Comparison of ENCODE assay signal across 8 cellular contexts in the genomic region with DNA sequence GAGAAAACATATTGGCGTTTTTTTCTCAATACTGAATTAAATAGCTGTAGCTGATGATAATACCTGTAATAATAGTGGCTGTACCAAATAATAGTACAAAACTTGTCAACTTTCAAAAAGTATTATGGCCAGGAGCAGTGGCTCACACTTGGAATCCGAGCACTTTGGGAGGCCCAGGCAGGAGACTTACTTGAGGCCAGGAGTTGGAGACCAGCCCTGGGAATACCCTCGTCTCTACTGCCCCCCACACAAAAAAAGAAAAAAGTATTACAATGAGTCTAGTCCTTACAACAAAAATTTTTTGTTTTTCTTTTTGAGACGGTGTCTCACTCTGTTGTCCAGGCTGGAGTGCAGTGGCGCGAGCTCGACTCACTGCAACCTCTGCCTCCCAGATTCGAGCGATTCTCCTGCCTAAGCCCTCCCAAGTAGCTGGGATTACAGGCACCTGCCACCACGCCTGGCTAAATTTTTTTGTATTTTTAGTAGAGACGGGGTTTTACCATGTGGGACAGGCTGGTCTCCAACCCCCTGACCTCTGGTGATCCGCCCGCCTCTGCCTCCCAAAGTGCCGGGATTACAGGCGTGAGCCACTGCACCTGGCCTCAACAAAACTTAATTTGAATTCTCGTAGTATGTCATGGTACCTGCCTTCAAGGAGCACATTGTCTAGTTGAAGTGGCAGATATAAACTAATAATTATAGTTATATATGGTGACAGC. TPM values are rescaled to one million over a fixed set of nuclear protein-coding genes. Genes with fewer than 3 reads are reported as not detected.
DNase-seq lines count a peak whose midpoint lies in the region; ATAC-seq and TF ChIP-seq lines count a peak whose summit lies in the region.

No MANE protein-coding gene starts in this region.

- H3K4me1 ChIP-seq in stomach = peaks cover 51 to 82% (median 72%) of the 10 kb centered on the region in 4 donors

- peak overlapping the region; percentile 99 for H3K4me3 Mint-ChIP-seq in activated CD4-positive, alpha-beta T cell treated with anti-CD3 and anti-CD28 coated beads, Interleukin-2, amount 10 ng/mL, durations not matched to agents 24 days and 14 days
- peak overlapping the region; percentile 99 for H3K4me3 Mint-ChIP-seq in activated CD4-positive, alpha-beta memory T cell treated with anti-CD3 and anti-CD28 coated beads for 36 hours

- no peaks in the 10 kb centered on the region for H3K27me3 ChIP-seq in stomach

- intact Hi-C loops in activated CD4-positive, alpha-beta T cell treated with anti-CD3 and anti-CD28 coated beads, Interleukin-2, amount 10 ng/mL, durations not matched to agents 24 days and 14 days (cut with micrococcal nuclease) = loop anchor here (10.0 kb wide), 1 partner anchor 1588 kb away; a partner anchor contains a TSS
- intact Hi-C loops in activated CD4-positive, alpha-beta memory T cell treated with anti-CD3 and anti-CD28 coated beads for 36 hours (cut with micrococcal nuclease) = loop anchor here (5.0 kb wide), 2 partner anchors 315 to 695 kb away; a partner anchor contains a TSS
- intact Hi-C loops in stomach (cut with DNase I; ENCODE audit: low total_unique reads) = no loop called here

- H3K36me3 ChIP-seq in stomach = peaks cover 7 to 52% (median 43%) of the 10 kb centered on the region in 4 donors

- no peak for DNase-seq in activated CD4-positive, alpha-beta T cell treated with anti-CD3 and anti-CD28 coated beads, Interleukin-2, amount 10 ng/mL, durations not matched to agents 24 days and 14 days
- DNase-seq in activated CD4-positive, alpha-beta T cell treated with anti-CD3 and anti-CD28 coated beads, Interleukin-2, amount 50 U/mL, for 48 hours = no peak
- DNase-seq in activated CD4-positive, alpha-beta memory T cell treated with anti-CD3 and anti-CD28 coated beads for 36 hours = no peak
- DNase-seq in stomach = no peak
- DNase-seq in stimulated activated CD4-positive, alpha-beta T cell treated with anti-CD3 and anti-CD28 coated beads, Interleukin-1b, Interleukin-23, amount 100 ng/mL, for 48 hours = no peak

- H3K9me3 Mint-ChIP-seq in activated CD4-positive, alpha-beta T cell treated with anti-CD3 and anti-CD28 coated beads, Interleukin-2, amount 10 ng/mL, durations not matched to agents 24 days and 14 days = no peaks in the 10 kb centered on the region
- no peaks in the 10 kb centered on the region for H3K9me3 Mint-ChIP-seq in activated CD4-positive, alpha-beta memory T cell treated with anti-CD3 and anti-CD28 coated beads for 36 hours

- ATAC-seq in GM18858 (IDR thresholded peaks at IDR 0.05; ENCODE audit: unreplicated experiment) (no peak), GM19328 (IDR thresholded peaks at IDR 0.05; ENCODE audit: unreplicated experiment) (no peak)

- no peak for TF ChIP-seq EP300 in stomach (IDR thresholded peaks at IDR 0.05)

- H3K9me3 ChIP-seq in iPS-18c (ENCODE audit: control insufficient read depth, insufficient read depth, low read length) (no peaks in the 10 kb centered on the region), stomach (no peaks in the 10 kb centered on the region)

- CTCF ChIA-PET in activated CD4-positive, alpha-beta memory T cell treated with anti-CD3 and anti-CD28 coated beads for 36 hours (lab: Charles Lee) = interaction anchor here (1.1 to 2.2 kb wide), 4 partner anchors 15 to 132 kb away, joined by 3 to 9 read pairs (median 4); no protein-coding TSS in a partner anchor

- POLR2A ChIA-PET in activated CD4-positive, alpha-beta memory T cell treated with anti-CD3 and anti-CD28 coated beads for 36 hours (lab: Charles Lee) = no interaction called here

- H3K27ac Mint-ChIP-seq in activated CD4-positive, alpha-beta T cell treated with anti-CD3 and anti-CD28 coated beads, Interleukin-2, amount 10 ng/mL, durations not matched to agents 24 days and 14 days = peak overlapping the region; percentile 100
- peak overlapping the region; percentile 100 for H3K27ac Mint-ChIP-seq in activated CD4-positive, alpha-beta memory T cell treated with anti-CD3 and anti-CD28 coated beads for 36 hours

- H3K36me3 Mint-ChIP-seq in activated CD4-positive, alpha-beta T cell treated with anti-CD3 and anti-CD28 coated beads, Interleukin-2, amount 10 ng/mL, durations not matched to agents 24 days and 14 days (ENCODE audit: low read depth) = peaks cover 52% of the 10 kb centered on the region
- peaks cover 49% of the 10 kb centered on the region for H3K36me3 Mint-ChIP-seq in activated CD4-positive, alpha-beta memory T cell treated with anti-CD3 and anti-CD28 coated beads for 36 hours

- H3K4me3 ChIP-seq in iPS-18c (ENCODE audit: insufficient read depth, low read depth, low read length) = peak overlapping the region; percentile 98
- H3K4me3 ChIP-seq in stomach = peak overlapping the region; percentile 62 to 86 (median 70)

- H3K27me3 Mint-ChIP-seq in activated CD4-positive, alpha-beta T cell treated with anti-CD3 and anti-CD28 coated beads, Interleukin-2, amount 10 ng/mL, durations not matched to agents 24 days and 14 days = no peaks in the 10 kb centered on the region
- H3K27me3 Mint-ChIP-seq in activated CD4-positive, alpha-beta memory T cell treated with anti-CD3 and anti-CD28 coated beads for 36 hours = no peaks in the 10 kb centered on the region

- 79 to 86% (median 83%) methylated on average over 16 of the region's 16 CpGs for WGBS in stomach, 5 donors

- no peak for TF ChIP-seq CTCF in stomach (IDR thresholded peaks at IDR 0.05)

- no peak for TF ChIP-seq POLR2A in stomach (IDR thresholded peaks at IDR 0.05)

- peaks cover 41% of the 10 kb centered on the region for H3K4me1 Mint-ChIP-seq in activated CD4-positive, alpha-beta T cell treated with anti-CD3 and anti-CD28 coated beads, Interleukin-2, amount 10 ng/mL, durations not matched to agents 24 days and 14 days
- peaks cover 55% of the 10 kb centered on the region for H3K4me1 Mint-ChIP-seq in activated CD4-positive, alpha-beta memory T cell treated with anti-CD3 and anti-CD28 coated beads for 36 hours (ENCODE audit: low read depth)

- peak overlapping the region in 3 of 5 donors; percentile 99 to 100 (median 99) for H3K27ac ChIP-seq in stomach

RNA-seq across cellular contexts. Expression of a gene that starts 1.4 kb away (rescaled TPM):
- 329 and 331 TPM in 2 replicates for total RNA-seq in activated CD4-positive, alpha-beta T cell treated with anti-CD3 and anti-CD28 coated beads, Interleukin-2, amount 10 ng/mL, durations not matched to agents 24 days and 14 days
- 100 to 1,000 TPM; 325 to 334 TPM for total RNA-seq in activated CD4-positive, alpha-beta memory T cell treated with anti-CD3 and anti-CD28 coated beads for 36 hours
- 100 to 1,000 TPM in 3 of 5 donors, 10 to 100 TPM in 2; 43.2 to 226 (median 160) TPM for total RNA-seq in stomach
- polyA plus RNA-seq in stomach = 10 to 100 TPM; 38.0 to 56.7 (median 41.4) TPM

RNA-seq across cellular contexts. Expression of a gene that starts 2.1 kb away (rescaled TPM):
- total RNA-seq in activated CD4-positive, alpha-beta T cell treated with anti-CD3 and anti-CD28 coated beads, Interleukin-2, amount 10 ng/mL, durations not matched to agents 24 days and 14 days = 50.4 and 54.2 TPM in 2 replicates
- total RNA-seq in activated CD4-positive, alpha-beta memory T cell treated with anti-CD3 and anti-CD28 coated beads for 36 hours = 10 to 100 TPM; 64.8 to 67.4 TPM
- total RNA-seq in stomach = 100 to 1,000 TPM in 1 of 5 donors, 10 to 100 TPM in 4; 10.4 to 151 (median 26.3) TPM
- polyA plus RNA-seq in stomach = 10 to 100 TPM; 55.0 to 88.6 (median 65.9) TPM

RNA-seq across cellular contexts. Expression of a gene that starts 50.2 kb away (rescaled TPM):
- total RNA-seq in activated CD4-positive, alpha-beta T cell treated with anti-CD3 and anti-CD28 coated beads, Interleukin-2, amount 10 ng/mL, durations not matched to agents 24 days and 14 days = not detected in 2 replicates
- total RNA-seq in activated CD4-positive, alpha-beta memory T cell treated with anti-CD3 and anti-CD28 coated beads for 36 hours = not detected
- 10 to 100 TPM; 12.3 to 38.5 (median 22.8) TPM for total RNA-seq in stomach
- 10 to 100 TPM in 1 of 3 donors, 1 to 10 TPM in 2; 5.5 to 11.6 (median 6.0) TPM for polyA plus RNA-seq in stomach

Comparison
In these comparisons a context has a peak if more than half of its experiments do, and no peak if none do; other contexts are left out.
1. RNA of a gene that starts 50.2 kb away (total RNA-seq): 12.3 to 38.5 TPM in stomach; not detected in activated CD4-positive, alpha-beta T cell treated with anti-CD3 and anti-CD28 coated beads, Interleukin-2, amount 10 ng/mL, durations not matched to agents 24 days and 14 days and not detected in activated CD4-positive, alpha-beta memory T cell treated with anti-CD3 and anti-CD28 coated beads for 36 hours; every median in the first group is over 10 times any median in the second.